ENCODE assay signal across 8 cellular contexts in the genomic region with DNA sequence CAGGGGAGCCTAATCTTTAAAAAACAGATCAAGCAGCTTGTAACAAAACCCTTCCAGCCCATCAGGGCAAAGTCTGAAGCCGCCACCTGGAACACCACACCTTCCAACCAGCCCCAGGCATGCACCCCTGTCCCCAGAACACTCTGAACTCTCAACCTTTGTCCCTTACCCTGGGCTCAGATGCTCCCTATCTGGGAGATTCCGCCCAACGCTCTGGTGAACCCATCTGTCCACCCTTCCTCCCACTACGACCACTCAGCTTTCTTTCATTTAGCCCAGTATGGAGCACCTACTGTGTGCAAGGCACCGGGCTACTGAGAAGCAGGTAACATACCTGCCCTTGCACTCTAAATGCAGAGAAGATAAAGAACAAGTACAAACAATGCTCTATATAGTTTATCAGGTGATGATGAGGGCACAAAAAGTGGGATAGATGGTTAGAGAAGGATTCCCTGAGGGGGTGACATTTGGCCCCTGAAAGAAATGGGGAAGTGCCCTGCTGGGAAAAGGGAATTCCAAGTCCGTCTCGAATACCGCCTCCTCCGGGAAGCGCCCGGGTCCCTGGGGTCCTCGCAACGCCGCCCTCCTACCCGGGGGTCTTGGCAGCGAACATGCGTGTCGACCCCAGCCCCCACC. TPM values are rescaled to one million over a fixed set of nuclear protein-coding genes. Genes with fewer than 3 reads are reported as not detected.
DNase-seq lines count a peak whose midpoint lies in the region; ATAC-seq and TF ChIP-seq lines count a peak whose summit lies in the region.

No MANE protein-coding gene starts in this region.

- H4K20me1 ChIP-seq in BLaER1 (peaks cover 14% of the 10 kb centered on the region), IMR-90 (ENCODE audit: insufficient read depth, low read length) (peaks cover 4% of the 10 kb centered on the region; the same call in 1 of the 2 replicates)

- peaks cover 6 to 30% of the 10 kb centered on the region in 2 experiments for H3K79me1 ChIP-seq in IMR-90 (ENCODE audit: low read depth in 1 of 2, low read length in 2 of 2)

- H3K27ac Mint-ChIP-seq in naive thymus-derived CD4-positive, alpha-beta T cell: peak overlapping the region in 8 of 9 donors; percentile 28 to 91 (median 72)

- H3K14ac ChIP-seq in IMR-90 (replicated peaks; ENCODE audit: low read depth, low read length): no peak overlapping the region

- dilution Hi-C loops in IMR-90 (cut with HindIII; ENCODE audit: low sequenced_read_pairs, unreplicated experiment): no loop called here

- no peak overlapping the region for H4K91ac ChIP-seq in IMR-90 (ENCODE audit: insufficient read depth, low read depth, low read length)

- H2BK15ac ChIP-seq in IMR-90 (ENCODE audit: low read depth, low read length): no peak overlapping the region

- H3K9me3 Mint-ChIP-seq in naive thymus-derived CD4-positive, alpha-beta T cell: no peaks in the 10 kb centered on the region

- 0 out of 2 replicates have a peak overlapping the region, but pooled peaks have one; percentile 31 for H3K56ac ChIP-seq in IMR-90 (ENCODE audit: extremely low read depth, insufficient read depth, low read length)

- H2AK5ac ChIP-seq in IMR-90 (ENCODE audit: low read depth, low read length): peak overlapping the region; percentile 27; the same call in 1 of the 2 replicates

- TF ChIP-seq POLR2A in IMR-90 (IDR thresholded peaks at IDR 0.05; ENCODE audit: low read depth, low read length): no peak

- H4K5ac ChIP-seq in IMR-90 (ENCODE audit: low read depth, low read length): no peak overlapping the region; the same call in 1 of the 2 replicates

- H3K4ac ChIP-seq in IMR-90 (ENCODE audit: low read depth, low read length): peak overlapping the region; percentile 14; the same call in 1 of the 2 replicates

- H2AK9ac ChIP-seq in IMR-90 (replicated peaks; ENCODE audit: low read depth, low read length, poor library complexity): peak overlapping the region; percentile 88

- peak overlapping the region; percentile 99 for H2AFZ ChIP-seq in IMR-90 (replicated peaks; ENCODE audit: low read length, poor library complexity)

- no peak overlapping the region for H2BK20ac ChIP-seq in IMR-90 (ENCODE audit: low read depth, low read length)

- no peaks in the 10 kb centered on the region for H3K36me3 Mint-ChIP-seq in naive thymus-derived CD4-positive, alpha-beta T cell

- CTCF ChIA-PET in IMR-90 (lab: Yijun Ruan, JAX): interaction anchor here (1.2 kb wide), 1 partner anchor 90 kb away, joined by 3 read pairs; no protein-coding TSS in a partner anchor
- CTCF ChIA-PET in naive thymus-derived CD4-positive, alpha-beta T cell (lab: Charles Lee): no interaction called here

- H3K4me2 ChIP-seq in BLaER1 (peak overlapping the region; percentile 99), IMR-90 (ENCODE audit: low read depth, low read length) (peak overlapping the region; percentile 83)

- no peak overlapping the region for H3K18ac ChIP-seq in IMR-90 (ENCODE audit: low read depth, low read length)

- peaks cover 3% of the 10 kb centered on the region; the same call in 1 of the 2 replicates for H3K9me1 ChIP-seq in IMR-90 (ENCODE audit: insufficient read depth, low read length)

- DNase-seq in IMR-90 (no peak), choroid plexus epithelial cell (ENCODE audit: low read depth) (no peak), HCEC 1CT (no peak), NCI-H2227 (lab: John Stamatoyannopoulos, UW; ENCODE audit: unreplicated experiment) (no peak), GM20000 (ENCODE audit: low spot score) (no peak), SK-N-DZ (ENCODE audit: low spot score) (no peak)
- DNase-seq in naive thymus-derived CD4-positive, alpha-beta T cell: peak in 1 of 9 donors; percentile 1

- H2BK120ac ChIP-seq in IMR-90 (ENCODE audit: low read depth, low read length): no peak overlapping the region

- in situ Hi-C loops in IMR-90 (cut with MboI; ENCODE audit: low sequenced_read_pairs): no loop called here

- peaks cover 0 to 10% (median 0%) of the 10 kb centered on the region in 5 donors for H3K27me3 Mint-ChIP-seq in naive thymus-derived CD4-positive, alpha-beta T cell

- POLR2A ChIA-PET in IMR-90 (lab: Charles Lee; ENCODE audit: unreplicated experiment): no interaction called here
- POLR2A ChIA-PET in naive thymus-derived CD4-positive, alpha-beta T cell (lab: Charles Lee): interaction anchor here (1.6 kb wide), 1 partner anchor 344 kb away, joined by 6 read pairs; no protein-coding TSS in a partner anchor

- H3K27ac ChIP-seq in BLaER1 (peak overlapping the region; percentile 79; the same call in 1 of the 2 replicates), IMR-90 (ENCODE audit: insufficient read depth, low read length) (peak overlapping the region; percentile 47; the same call in 1 of the 2 replicates)
- peak overlapping the region; percentile 65 for H3K27ac ChIP-seq in naive thymus-derived CD4-positive, alpha-beta T cell (ENCODE audit: low read depth, low read length)

- H3K4me3 ChIP-seq in BLaER1: peak overlapping the region; percentile 97
- H3K4me3 ChIP-seq in IMR-90 (ENCODE audit: insufficient read depth, low read depth, low read length): peak overlapping the region; percentile 92
- peak overlapping the region; percentile 72 for H3K4me3 ChIP-seq in choroid plexus epithelial cell (ENCODE audit: low read depth, low read length)
- H3K4me3 ChIP-seq in naive thymus-derived CD4-positive, alpha-beta T cell (ENCODE audit: low read length): peak overlapping the region; percentile 82

- no peak overlapping the region for H3K23ac ChIP-seq in IMR-90 (ENCODE audit: low read depth, low read length)

- H3K9me3 ChIP-seq in BLaER1 (no peaks in the 10 kb centered on the region), IMR-90 (ENCODE audit: control insufficient read depth, insufficient read depth, low read length) (no peaks in the 10 kb centered on the region)
- H3K9me3 ChIP-seq in naive thymus-derived CD4-positive, alpha-beta T cell (ENCODE audit: control insufficient read depth in 2 of 3, low read length in 3 of 3): no peaks in the 10 kb centered on the region

- peak overlapping the region; percentile 42 to 77; a peak in 2 of 4 replicates for H4K8ac ChIP-seq in IMR-90 (ENCODE audit: low read depth in 2 of 2, low read length in 2 of 2)

- WGBS in IMR-90 (ENCODE audit: extremely low coverage in 2 of 2, insufficient read length in 1 of 2), 2 experiments: 0% methylated on average over 3 of the region's 18 CpGs; no CpG with 5 or more reads in 1 of the 2 experiments

- BruUV-seq in IMR-90 (replicated peaks; lab: Mats Ljungman, UMichigan): no TSS peak

- H3K36me3 ChIP-seq in BLaER1 (no peaks in the 10 kb centered on the region), IMR-90 (ENCODE audit: control insufficient read depth, insufficient read depth, low read length) (no peaks in the 10 kb centered on the region)
- H3K36me3 ChIP-seq in naive thymus-derived CD4-positive, alpha-beta T cell (ENCODE audit: control insufficient read depth in 2 of 3, insufficient read depth in 3 of 3, low read length in 3 of 3): peaks cover 0 to 5% (median 0%) of the 10 kb centered on the region in 3 experiments

- peaks cover 17 to 37% (median 26%) of the 10 kb centered on the region in 7 donors for H3K4me1 Mint-ChIP-seq in naive thymus-derived CD4-positive, alpha-beta T cell

- H3K4me1 ChIP-seq in BLaER1 (peaks cover 22% of the 10 kb centered on the region), IMR-90 (ENCODE audit: control insufficient read depth, insufficient read depth, low read length) (peaks cover 2% of the 10 kb centered on the region; the same call in 1 of the 2 replicates)
- H3K4me1 ChIP-seq in naive thymus-derived CD4-positive, alpha-beta T cell (ENCODE audit: control insufficient read depth in 2 of 2, insufficient read depth in 2 of 2, low read length in 2 of 2): peaks cover 13 to 14% of the 10 kb centered on the region in 2 donors

- TF ChIP-seq CTCF in IMR-90 (conservative IDR thresholded peaks at IDR 0.05; ENCODE audit: low read depth, low read length): no peak
- no peak for TF ChIP-seq CTCF in choroid plexus epithelial cell (conservative IDR thresholded peaks at IDR 0.05; ENCODE audit: low read depth, low read length)
- TF ChIP-seq CTCF in GM20000 (IDR thresholded peaks at IDR 0.05; ENCODE audit: extremely low read depth, missing control alignments): no peak

- no peak; the same call in 1 of the 2 replicates for ATAC-seq in IMR-90 (ENCODE audit: low read depth)
- ATAC-seq in naive thymus-derived CD4-positive, alpha-beta T cell: no peak

- peak overlapping the region; percentile 69 to 91 (median 86) for H3K4me3 Mint-ChIP-seq in naive thymus-derived CD4-positive, alpha-beta T cell

- intact Hi-C loops in IMR-90 (cut with micrococcal nuclease): loop anchor here (5.0 kb wide), 1 partner anchor 251 kb away; no protein-coding TSS in a partner anchor
- intact Hi-C loops in naive thymus-derived CD4-positive, alpha-beta T cell (cut with micrococcal nuclease): loop anchor here (1.0 to 5.0 kb wide), 7 partner anchors 89 to 1116 kb away; partner anchors contain the start of genes CEBPG (in 1 of the 2), DPY19L3 (in 1 of the 2) and PDCD5 (in 1 of the 2)

- TF ChIP-seq RAD21 in IMR-90 (IDR thresholded peaks at IDR 0.05; ENCODE audit: low read length): no peak

- peak overlapping the region; percentile 89 for H3K9ac ChIP-seq in BLaER1
- peak overlapping the region; percentile 79 for H3K9ac ChIP-seq in IMR-90 (ENCODE audit: low read depth, low read length)

- H3K27me3 ChIP-seq in BLaER1 (no peaks in the 10 kb centered on the region), IMR-90 (ENCODE audit: control insufficient read depth, insufficient read depth, low read length) (peaks cover 3% of the 10 kb centered on the region; the same call in 1 of the 2 replicates)
- no peaks in the 10 kb centered on the region for H3K27me3 ChIP-seq in naive thymus-derived CD4-positive, alpha-beta T cell (ENCODE audit: control insufficient read depth in 2 of 2, insufficient read depth in 2 of 2, low read length in 2 of 2)

- H2BK5ac ChIP-seq in IMR-90 (ENCODE audit: low read depth, low read length, poor library complexity, severe bottlenecking): no peak overlapping the region

TF ChIP-seq in IMR-90, 13 proteins besides CTCF, POLR2A, EP300 and RAD21 (continues in another document):
- TF ChIP-seq USF2 (IDR thresholded peaks at IDR 0.05; ENCODE audit: low read depth, low read length): no peak

RNA-seq across cellular contexts. Expression of gene PEPD, which starts 0.6 kb away (rescaled TPM):
- total RNA-seq in IMR-90 (2012; rRNA removed): 36.7 and 41.1 TPM in 2 replicates
- polyA plus RNA-seq in IMR-90 (2012; rRNA removed): 88.4 and 94.4 TPM in 2 replicates
- 129 and 204 TPM in 2 replicates for polyA plus RNA-seq in IMR-90 (2012; cell fraction: cytosol; rRNA removed)
- polyA plus RNA-seq in IMR-90 (2012; cell fraction: nucleus; rRNA removed; ENCODE audit: low replicate concordance): 37.0 and 72.0 TPM in 2 replicates
- total RNA-seq in naive thymus-derived CD4-positive, alpha-beta T cell: 10 to 100 TPM; 21.9 to 35.6 (median 24.5) TPM
- polyA plus RNA-seq in naive thymus-derived CD4-positive, alpha-beta T cell: 100 to 1,000 TPM in 1 of 2 donors, 10 to 100 TPM in 1; 92.3 to 126 TPM
- polyA plus RNA-seq in SK-N-DZ (2014; cell fraction: cytosol; rRNA removed): 48.6 and 63.5 TPM in 2 replicates
- 39.3 and 62.3 TPM in 2 replicates for polyA plus RNA-seq in SK-N-DZ (2014; cell fraction: nucleus; rRNA removed)
